ENCODE assay signal across 8 cellular contexts in the genomic region with DNA sequence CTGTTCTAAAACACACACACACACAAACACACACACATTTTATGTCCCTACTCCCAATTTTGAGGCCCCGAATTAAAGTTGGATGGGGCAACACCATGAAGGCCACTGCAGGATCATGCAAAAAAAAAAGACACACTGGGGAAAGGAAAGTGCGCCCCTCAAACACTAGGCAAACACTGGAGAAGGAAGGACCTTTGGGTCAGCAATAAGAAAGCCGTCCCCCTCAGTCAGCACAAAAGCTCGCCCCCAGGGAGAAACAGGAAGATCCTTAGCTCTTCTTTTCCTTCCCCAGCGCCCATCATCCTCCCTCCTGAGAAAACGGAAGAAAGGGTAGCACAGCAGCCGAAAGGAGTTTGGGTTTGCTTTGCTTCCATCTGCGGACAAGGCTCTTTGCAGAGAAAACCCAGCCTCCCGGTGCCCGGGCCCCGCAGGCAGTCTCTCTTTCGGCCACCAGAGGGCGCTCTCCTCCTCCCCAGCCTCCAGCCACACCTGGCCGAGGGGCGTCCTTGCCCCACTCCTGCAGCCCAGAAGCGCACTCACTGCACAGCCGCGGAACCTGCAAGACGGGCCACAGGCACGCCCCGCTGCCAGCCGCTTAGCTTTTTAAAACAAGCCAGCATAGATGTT.
A peak's percentile ranks its signal among the peaks of the same experiment; 100 is the strongest.
DNase-seq lines count a peak whose midpoint lies in the region; ATAC-seq and TF ChIP-seq lines count a peak whose summit lies in the region.

No MANE protein-coding gene starts in this region.

- H3K27me3 ChIP-seq in endodermal cell (ENCODE audit: control insufficient read depth, insufficient read depth, low read length, poor library complexity, severe bottlenecking), result no peaks in the 10 kb centered on the region

- peaks cover 5% of the 10 kb centered on the region for H3K4me1 Mint-ChIP-seq in activated CD8-positive, alpha-beta memory T cell treated with anti-CD3 and anti-CD28 coated beads, Interleukin-2, amount 10 ng/mL, durations not matched to agents 7 days and 5 days
- peaks cover 12% of the 10 kb centered on the region for H3K4me1 Mint-ChIP-seq in endodermal cell

- no peak overlapping the region for H3K4me3 Mint-ChIP-seq in activated CD8-positive, alpha-beta memory T cell treated with anti-CD3 and anti-CD28 coated beads, Interleukin-2, amount 10 ng/mL, durations not matched to agents 7 days and 5 days
- H3K4me3 Mint-ChIP-seq in endodermal cell, result peak overlapping the region; percentile 58

- no peak overlapping the region for H3K27ac Mint-ChIP-seq in activated CD8-positive, alpha-beta memory T cell treated with anti-CD3 and anti-CD28 coated beads, Interleukin-2, amount 10 ng/mL, durations not matched to agents 7 days and 5 days
- H3K27ac Mint-ChIP-seq in endodermal cell, result peak overlapping the region; percentile 57

- H3K27me3 Mint-ChIP-seq in activated CD8-positive, alpha-beta memory T cell treated with anti-CD3 and anti-CD28 coated beads, Interleukin-2, amount 10 ng/mL, durations not matched to agents 7 days and 5 days, result peaks cover 31% of the 10 kb centered on the region
- H3K27me3 Mint-ChIP-seq in endodermal cell (ENCODE audit: insufficient read depth), result peaks cover 16% of the 10 kb centered on the region

- CTCF ChIA-PET in activated CD8-positive, alpha-beta memory T cell treated with anti-CD3 and anti-CD28 coated beads, Interleukin-2, amount 10 ng/mL, durations not matched to agents 7 days and 5 days (lab: Charles Lee), result interaction anchor here (0.9 to 3.0 kb wide), 7 partner anchors 9 to 551 kb away, joined by 3 to 12 read pairs (median 3); no protein-coding TSS in a partner anchor

- 11 to 24% methylated on average over 6 to 22 of the region's 22 CpGs for WGBS in endodermal cell (ENCODE audit: insufficient coverage in 1 of 2, insufficient read length in 1 of 2), 2 experiments

- no peak overlapping the region for H3K9ac ChIP-seq in endodermal cell (ENCODE audit: extremely low read depth, low read length, poor library complexity, severe bottlenecking)

- H3K9me3 Mint-ChIP-seq in activated CD8-positive, alpha-beta memory T cell treated with anti-CD3 and anti-CD28 coated beads, Interleukin-2, amount 10 ng/mL, durations not matched to agents 7 days and 5 days (ENCODE audit: low read depth), result no peaks in the 10 kb centered on the region
- H3K9me3 Mint-ChIP-seq in endodermal cell, result peaks cover 7% of the 10 kb centered on the region

- peak overlapping the region; percentile 77 for H3K4me3 ChIP-seq in endodermal cell (ENCODE audit: low read length)

- no peaks in the 10 kb centered on the region for H3K36me3 Mint-ChIP-seq in activated CD8-positive, alpha-beta memory T cell treated with anti-CD3 and anti-CD28 coated beads, Interleukin-2, amount 10 ng/mL, durations not matched to agents 7 days and 5 days
- no peaks in the 10 kb centered on the region for H3K36me3 Mint-ChIP-seq in endodermal cell (ENCODE audit: low read depth)

- no peaks in the 10 kb centered on the region for H3K36me3 ChIP-seq in endodermal cell (ENCODE audit: control insufficient read depth, insufficient read depth, low read length)

- DNase-seq in AG20443 (ENCODE audit: low spot score) (peak; percentile 91), NCI-H748 (lab: John Stamatoyannopoulos, UW; ENCODE audit: unreplicated experiment) (peak; percentile 93), endodermal cell (peak; percentile 98), mesenteric fat pad (ENCODE audit: low spot score) (peak; percentile 93)
- DNase-seq in activated CD8-positive, alpha-beta memory T cell treated with anti-CD3 and anti-CD28 coated beads, Interleukin-2, amount 10 ng/mL, durations not matched to agents 7 days and 5 days, result peak; percentile 63
- peak; percentile 59 for DNase-seq in stimulated activated CD8-positive, alpha-beta memory T cell treated with anti-CD3 and anti-CD28 coated beads, Interleukin-15, amount 100 ng/mL, for 24 hours (ENCODE audit: low read depth)

- TF ChIP-seq CTCF in endodermal cell (conservative IDR thresholded peaks at IDR 0.05), result peak; percentile 99

- H3K27ac ChIP-seq in endodermal cell (ENCODE audit: low read depth, low read length), result no peak overlapping the region

- no peaks in the 10 kb centered on the region for H3K9me3 ChIP-seq in endodermal cell (ENCODE audit: control insufficient read depth, low read length)

- ATAC-seq in GM19023 (IDR thresholded peaks at IDR 0.05; ENCODE audit: unreplicated experiment), result peak; percentile 91
- ATAC-seq in HG03175 (IDR thresholded peaks at IDR 0.05; ENCODE audit: unreplicated experiment), result peak; percentile 88
- ATAC-seq in activated CD8-positive, alpha-beta memory T cell treated with anti-CD3 and anti-CD28 coated beads, Interleukin-2, amount 10 ng/mL, durations not matched to agents 7 days and 5 days, result peak; percentile 80

- H3K4me1 ChIP-seq in endodermal cell (ENCODE audit: control insufficient read depth, insufficient read depth, low read length), result no peaks in the 10 kb centered on the region
